In the genomic region with DNA sequence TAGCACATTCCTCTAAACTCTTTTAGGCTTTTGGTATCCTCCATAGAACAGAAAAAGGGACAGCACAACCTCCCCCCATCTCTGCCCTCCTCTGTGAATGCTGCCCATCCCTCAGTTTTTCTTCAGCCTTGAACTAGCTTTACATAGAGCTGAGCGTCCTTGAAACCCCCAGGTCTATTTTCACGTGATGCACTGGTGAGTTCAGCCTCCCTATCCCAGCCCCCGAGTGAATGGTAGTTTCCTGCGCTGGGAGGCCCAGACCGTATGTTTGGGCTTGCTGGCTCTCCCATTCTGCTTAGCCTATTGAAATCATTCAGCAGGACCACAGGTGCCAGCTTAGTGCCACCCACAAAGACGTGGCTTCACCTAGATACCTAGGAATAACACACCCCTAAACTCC, we compare ENCODE assay signal across 1 cellular context.
TF ChIP-seq lines count a peak whose summit lies in the region.

No MANE protein-coding gene starts in this region.

TF ChIP-seq in HepG2, 621 proteins besides CTCF, POLR2A, EP300 and RAD21 (continues in another document):
- peak; percentile 62 for TF ChIP-seq ZNF781 (CRISPR knock-in tag; IDR thresholded peaks at IDR 0.05; ENCODE audit: borderline replicate concordance, not compliant biosample characterization)
- TF ChIP-seq, protein P1, sequence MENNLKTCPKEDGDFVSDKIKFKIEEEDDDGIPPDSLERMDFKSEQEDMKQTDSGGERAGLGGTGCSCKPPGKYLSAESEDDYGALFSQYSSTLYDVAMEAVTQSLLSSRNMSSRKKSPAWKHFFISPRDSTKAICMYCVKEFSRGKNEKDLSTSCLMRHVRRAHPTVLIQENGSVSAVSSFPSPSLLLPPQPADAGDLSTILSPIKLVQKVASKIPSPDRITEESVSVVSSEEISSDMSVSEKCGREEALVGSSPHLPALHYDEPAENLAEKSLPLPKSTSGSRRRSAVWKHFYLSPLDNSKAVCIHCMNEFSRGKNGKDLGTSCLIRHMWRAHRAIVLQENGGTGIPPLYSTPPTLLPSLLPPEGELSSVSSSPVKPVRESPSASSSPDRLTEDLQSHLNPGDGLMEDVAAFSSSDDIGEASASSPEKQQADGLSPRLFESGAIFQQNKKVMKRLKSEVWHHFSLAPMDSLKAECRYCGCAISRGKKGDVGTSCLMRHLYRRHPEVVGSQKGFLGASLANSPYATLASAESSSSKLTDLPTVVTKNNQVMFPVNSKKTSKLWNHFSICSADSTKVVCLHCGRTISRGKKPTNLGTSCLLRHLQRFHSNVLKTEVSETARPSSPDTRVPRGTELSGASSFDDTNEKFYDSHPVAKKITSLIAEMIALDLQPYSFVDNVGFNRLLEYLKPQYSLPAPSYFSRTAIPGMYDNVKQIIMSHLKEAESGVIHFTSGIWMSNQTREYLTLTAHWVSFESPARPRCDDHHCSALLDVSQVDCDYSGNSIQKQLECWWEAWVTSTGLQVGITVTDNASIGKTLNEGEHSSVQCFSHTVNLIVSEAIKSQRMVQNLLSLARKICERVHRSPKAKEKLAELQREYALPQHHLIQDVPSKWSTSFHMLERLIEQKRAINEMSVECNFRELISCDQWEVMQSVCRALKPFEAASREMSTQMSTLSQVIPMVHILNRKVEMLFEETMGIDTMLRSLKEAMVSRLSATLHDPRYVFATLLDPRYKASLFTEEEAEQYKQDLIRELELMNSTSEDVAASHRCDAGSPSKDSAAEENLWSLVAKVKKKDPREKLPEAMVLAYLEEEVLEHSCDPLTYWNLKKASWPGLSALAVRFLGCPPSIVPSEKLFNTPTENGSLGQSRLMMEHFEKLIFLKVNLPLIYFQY (CRISPR knock-in tag; IDR thresholded peaks at IDR 0.05; ENCODE audit: borderline replicate concordance) = peak; percentile 52; the same call in 1 of the 2 replicates
- no peak for TF ChIP-seq ZNF562 (CRISPR knock-in tag; IDR thresholded peaks at IDR 0.05; ENCODE audit: borderline replicate concordance)
- peak; percentile 25; the same call in 1 of the 2 replicates for TF ChIP-seq SAP130 (CRISPR knock-in tag; IDR thresholded peaks at IDR 0.05; ENCODE audit: low read depth)
- TF ChIP-seq RXRB (CRISPR knock-in tag; IDR thresholded peaks at IDR 0.05; ENCODE audit: borderline replicate concordance) = 0 out of 2 replicates have a peak, but pooled peaks have one; percentile 35
- TF ChIP-seq ZBTB20 (CRISPR knock-in tag; IDR thresholded peaks at IDR 0.05; ENCODE audit: borderline replicate concordance, low read depth) = peak; percentile 60; the same call in 1 of the 2 replicates
- peak; percentile 85 for TF ChIP-seq PRDM10 (CRISPR knock-in tag; IDR thresholded peaks at IDR 0.05; ENCODE audit: low read depth)
- TF ChIP-seq GATAD1 (CRISPR knock-in tag; IDR thresholded peaks at IDR 0.05) = 0 out of 2 replicates have a peak, but pooled peaks have one; percentile 8
- TF ChIP-seq HDAC1 (CRISPR knock-in tag; IDR thresholded peaks at IDR 0.05) = peak; percentile 32; the same call in 1 of the 2 replicates
- peak; percentile 68 for TF ChIP-seq MED1 (CRISPR knock-in tag; IDR thresholded peaks at IDR 0.05)
- TF ChIP-seq ZNF550 (CRISPR knock-in tag; IDR thresholded peaks at IDR 0.05; ENCODE audit: borderline replicate concordance) = no peak
- TF ChIP-seq ZNF256 (CRISPR knock-in tag; conservative IDR thresholded peaks at IDR 0.05) = no peak
- no peak for TF ChIP-seq DZIP1 (CRISPR knock-in tag; IDR thresholded peaks at IDR 0.05)
- TF ChIP-seq HMG20A (CRISPR knock-in tag; IDR thresholded peaks at IDR 0.05; ENCODE audit: borderline replicate concordance) = peak; percentile 46; the same call in 1 of the 2 replicates
- TF ChIP-seq, protein P2, sequence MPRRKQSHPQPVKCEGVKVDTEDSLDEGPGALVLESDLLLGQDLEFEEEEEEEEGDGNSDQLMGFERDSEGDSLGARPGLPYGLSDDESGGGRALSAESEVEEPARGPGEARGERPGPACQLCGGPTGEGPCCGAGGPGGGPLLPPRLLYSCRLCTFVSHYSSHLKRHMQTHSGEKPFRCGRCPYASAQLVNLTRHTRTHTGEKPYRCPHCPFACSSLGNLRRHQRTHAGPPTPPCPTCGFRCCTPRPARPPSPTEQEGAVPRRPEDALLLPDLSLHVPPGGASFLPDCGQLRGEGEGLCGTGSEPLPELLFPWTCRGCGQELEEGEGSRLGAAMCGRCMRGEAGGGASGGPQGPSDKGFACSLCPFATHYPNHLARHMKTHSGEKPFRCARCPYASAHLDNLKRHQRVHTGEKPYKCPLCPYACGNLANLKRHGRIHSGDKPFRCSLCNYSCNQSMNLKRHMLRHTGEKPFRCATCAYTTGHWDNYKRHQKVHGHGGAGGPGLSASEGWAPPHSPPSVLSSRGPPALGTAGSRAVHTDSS (CRISPR knock-in tag; conservative IDR thresholded peaks at IDR 0.05) = no peak
- TF ChIP-seq, protein P3, sequence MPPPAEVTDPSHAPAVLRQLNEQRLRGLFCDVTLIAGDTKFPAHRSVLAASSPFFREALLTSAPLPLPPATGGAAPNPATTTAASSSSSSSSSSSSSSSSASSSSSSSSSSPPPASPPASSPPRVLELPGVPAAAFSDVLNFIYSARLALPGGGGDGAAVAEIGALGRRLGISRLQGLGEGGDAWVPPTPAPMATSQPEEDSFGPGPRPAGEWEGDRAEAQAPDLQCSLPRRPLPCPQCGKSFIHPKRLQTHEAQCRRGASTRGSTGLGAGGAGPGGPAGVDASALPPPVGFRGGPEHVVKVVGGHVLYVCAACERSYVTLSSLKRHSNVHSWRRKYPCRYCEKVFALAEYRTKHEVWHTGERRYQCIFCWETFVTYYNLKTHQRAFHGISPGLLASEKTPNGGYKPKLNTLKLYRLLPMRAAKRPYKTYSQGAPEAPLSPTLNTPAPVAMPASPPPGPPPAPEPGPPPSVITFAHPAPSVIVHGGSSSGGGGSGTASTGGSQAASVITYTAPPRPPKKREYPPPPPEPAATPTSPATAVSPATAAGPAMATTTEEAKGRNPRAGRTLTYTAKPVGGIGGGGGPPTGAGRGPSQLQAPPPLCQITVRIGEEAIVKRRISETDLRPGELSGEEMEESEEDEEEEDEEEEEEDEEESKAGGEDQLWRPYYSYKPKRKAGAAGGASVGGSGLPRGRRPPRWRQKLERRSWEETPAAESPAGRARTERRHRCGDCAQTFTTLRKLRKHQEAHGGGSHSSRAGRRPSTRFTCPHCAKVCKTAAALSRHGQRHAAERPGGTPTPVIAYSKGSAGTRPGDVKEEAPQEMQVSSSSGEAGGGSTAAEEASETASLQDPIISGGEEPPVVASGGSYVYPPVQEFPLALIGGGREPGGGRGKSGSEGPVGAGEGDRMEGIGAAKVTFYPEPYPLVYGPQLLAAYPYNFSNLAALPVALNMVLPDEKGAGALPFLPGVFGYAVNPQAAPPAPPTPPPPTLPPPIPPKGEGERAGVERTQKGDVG (CRISPR knock-in tag; IDR thresholded peaks at IDR 0.05; ENCODE audit: borderline replicate concordance) = no peak
- TF ChIP-seq BHLHE40 (IDR thresholded peaks at IDR 0.05; ENCODE audit: low read length) = peak; percentile 61; the same call in 1 of the 2 replicates
- peak; percentile 53 for TF ChIP-seq ZMYM4 (CRISPR knock-in tag; IDR thresholded peaks at IDR 0.05)
- TF ChIP-seq ZNF292 (CRISPR knock-in tag; IDR thresholded peaks at IDR 0.05; ENCODE audit: borderline replicate concordance, low read depth) = no peak; the same call in 1 of the 2 replicates
- TF ChIP-seq, protein P4, sequence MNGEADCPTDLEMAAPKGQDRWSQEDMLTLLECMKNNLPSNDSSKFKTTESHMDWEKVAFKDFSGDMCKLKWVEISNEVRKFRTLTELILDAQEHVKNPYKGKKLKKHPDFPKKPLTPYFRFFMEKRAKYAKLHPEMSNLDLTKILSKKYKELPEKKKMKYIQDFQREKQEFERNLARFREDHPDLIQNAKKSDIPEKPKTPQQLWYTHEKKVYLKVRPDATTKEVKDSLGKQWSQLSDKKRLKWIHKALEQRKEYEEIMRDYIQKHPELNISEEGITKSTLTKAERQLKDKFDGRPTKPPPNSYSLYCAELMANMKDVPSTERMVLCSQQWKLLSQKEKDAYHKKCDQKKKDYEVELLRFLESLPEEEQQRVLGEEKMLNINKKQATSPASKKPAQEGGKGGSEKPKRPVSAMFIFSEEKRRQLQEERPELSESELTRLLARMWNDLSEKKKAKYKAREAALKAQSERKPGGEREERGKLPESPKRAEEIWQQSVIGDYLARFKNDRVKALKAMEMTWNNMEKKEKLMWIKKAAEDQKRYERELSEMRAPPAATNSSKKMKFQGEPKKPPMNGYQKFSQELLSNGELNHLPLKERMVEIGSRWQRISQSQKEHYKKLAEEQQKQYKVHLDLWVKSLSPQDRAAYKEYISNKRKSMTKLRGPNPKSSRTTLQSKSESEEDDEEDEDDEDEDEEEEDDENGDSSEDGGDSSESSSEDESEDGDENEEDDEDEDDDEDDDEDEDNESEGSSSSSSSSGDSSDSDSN (CRISPR knock-in tag; IDR thresholded peaks at IDR 0.05) = 0 out of 2 replicates have a peak, but pooled peaks have one; percentile 16
- 0 out of 2 replicates have a peak, but pooled peaks have one; percentile 21 for TF ChIP-seq PHF8 (CRISPR knock-in tag; IDR thresholded peaks at IDR 0.05)
- TF ChIP-seq TBX2 (CRISPR knock-in tag; IDR thresholded peaks at IDR 0.05; ENCODE audit: borderline replicate concordance) = peak; percentile 7; the same call in 1 of the 2 replicates
- TF ChIP-seq ZNF703 (CRISPR knock-in tag; IDR thresholded peaks at IDR 0.05; ENCODE audit: borderline replicate concordance) = no peak
- TF ChIP-seq ZFX (CRISPR knock-in tag; IDR thresholded peaks at IDR 0.05; ENCODE audit: low read depth) = peak; percentile 44; the same call in 1 of the 2 replicates
- TF ChIP-seq MLX (CRISPR knock-in tag; IDR thresholded peaks at IDR 0.05) = peak; percentile 67; the same call in 1 of the 2 replicates
- 0 out of 2 replicates have a peak, but pooled peaks have one; percentile 46 for TF ChIP-seq ZNF33B (CRISPR knock-in tag; IDR thresholded peaks at IDR 0.05)
- TF ChIP-seq ZNF878 (CRISPR knock-in tag; IDR thresholded peaks at IDR 0.05) = no peak
- TF ChIP-seq HNF4G (IDR thresholded peaks at IDR 0.05; ENCODE audit: borderline replicate concordance, low read depth, low read length) = no peak
- TF ChIP-seq HNF4G (CRISPR knock-in tag; IDR thresholded peaks at IDR 0.05; ENCODE audit: borderline replicate concordance, low read depth) = 0 out of 2 replicates have a peak, but pooled peaks have one; percentile 31
- TF ChIP-seq HNF1B (CRISPR knock-in tag; IDR thresholded peaks at IDR 0.05) = 0 out of 2 replicates have a peak, but pooled peaks have one; percentile 9
- no peak for TF ChIP-seq SOX6 (IDR thresholded peaks at IDR 0.05)
- peak; percentile 54; the same call in 1 of the 2 replicates for TF ChIP-seq SOX6 (CRISPR knock-in tag; IDR thresholded peaks at IDR 0.05)
- TF ChIP-seq PHF21A (CRISPR knock-in tag; IDR thresholded peaks at IDR 0.05) = 0 out of 2 replicates have a peak, but pooled peaks have one; percentile 30
